In genomic region chr2:127664895-127665225, GRCh38 we compare ENCODE assay signal across 20 cellular contexts. TPM values are rescaled to one million over a fixed set of nuclear protein-coding genes. Genes with fewer than 3 reads are reported as not detected.
DNase-seq lines count a peak whose midpoint lies in the region; ATAC-seq and TF ChIP-seq lines count a peak whose summit lies in the region.
"Had no signal": no experiment of that assay in that cellular context is flagged by ENCODE, and none has a peak within 500 bp of the region (broad histone marks: within the 10 kb centered on the region; RNA-seq: fewer than 3 reads in every experiment).

No MANE protein-coding gene starts in this region.

- TF ChIP-seq POLR2A in esophagus squamous epithelium (IDR thresholded peaks at IDR 0.05) = no peak
- TF ChIP-seq POLR2A in transverse colon (IDR thresholded peaks at IDR 0.05) = no peak

- DNase-seq in heart right ventricle (no peak), left cardiac atrium (no peak), esophagus squamous epithelium (lab: John Stamatoyannopoulos, UW) (no peak), osteoblast (ENCODE audit: insufficient read length, low spot score, missing footprints) (peak; percentile 85), transverse colon (no peak), D341Med (ENCODE audit: low spot score) (no peak)
- DNase-seq: activated CD4-positive, alpha-beta T cell treated with anti-CD3 and anti-CD28 coated beads for 4 hours; activated T-cell treated with anti-CD3 and anti-CD28 coated beads for 4 hours; EL; HCEC 1CT; hypothalamus; NCI-H1436; NCI-H226; nucleus accumbens; stimulated activated naive CD8-positive, alpha-beta T cell treated with anti-CD3 and anti-CD28 coated beads, Interleukin-15, amount 100 ng/mL, for 72 hours had no signal

- 64 to 71% methylated on average over 6 of the region's 6 CpGs for WGBS in heart right ventricle, 2 donors
- WGBS in esophagus squamous epithelium, 2 donors = 59 to 71% methylated on average over 4 of the region's 6 CpGs
- WGBS in transverse colon (ENCODE audit: low coverage in 1 of 2), 2 donors = 90% methylated on average over 6 of the region's 6 CpGs; no CpG with 5 or more reads in 1 of the 2 donors

- H3K9me3 ChIP-seq in heart right ventricle (peaks cover 0 to 9% (median 0%) of the 10 kb centered on the region in 11 donors), esophagus squamous epithelium (no peaks in the 10 kb centered on the region), osteoblast (ENCODE audit: low read depth, low read length) (no peaks in the 10 kb centered on the region), transverse colon (no peaks in the 10 kb centered on the region)

- H3K79me2 ChIP-seq in osteoblast (ENCODE audit: insufficient read depth, low read length) = no peaks in the 10 kb centered on the region

- ATAC-seq in heart right ventricle (no peak), left cardiac atrium (no peak), GM19351 (IDR thresholded peaks at IDR 0.05; ENCODE audit: unreplicated experiment) (no peak), HG02981 (IDR thresholded peaks at IDR 0.05; ENCODE audit: unreplicated experiment) (no peak)
- ATAC-seq: CD8-positive, alpha-beta T cell; K562 had no signal

- in situ Hi-C loops in transverse colon (cut with MboI; ENCODE audit: low pct_ligation_motif_present in 1 of 4, low pct_unique_long_range_greater_than_20kb in 1 of 4, low sequenced_read_pairs in 3 of 4) = no loop called here

- TF ChIP-seq CTCF in heart right ventricle (IDR thresholded peaks at IDR 0.05) (no peak), esophagus squamous epithelium (IDR thresholded peaks at IDR 0.05) (no peak), osteoblast (IDR thresholded peaks at IDR 0.05; ENCODE audit: extremely low read depth, low read depth, low read length) (no peak), transverse colon (IDR thresholded peaks at IDR 0.05) (no peak)

- H3K36me3 ChIP-seq in heart right ventricle (peaks cover 0 to 15% (median 0%) of the 10 kb centered on the region in 9 donors), esophagus squamous epithelium (no peaks in the 10 kb centered on the region), osteoblast (ENCODE audit: insufficient read depth, low read length) (no peaks in the 10 kb centered on the region), transverse colon (no peaks in the 10 kb centered on the region)

- peaks cover 47 to 97% (median 86%) of the 10 kb centered on the region in 9 donors for H3K4me1 ChIP-seq in heart right ventricle
- H3K4me1 ChIP-seq in esophagus squamous epithelium = peaks cover 16 to 76% (median 38%) of the 10 kb centered on the region in 3 donors
- no peaks in the 10 kb centered on the region for H3K4me1 ChIP-seq in osteoblast (ENCODE audit: insufficient read depth, low read length)
- peaks cover 14 to 39% (median 26%) of the 10 kb centered on the region in 4 donors for H3K4me1 ChIP-seq in transverse colon

- no peak for TF ChIP-seq EP300 in transverse colon (IDR thresholded peaks at IDR 0.05; ENCODE audit: low read depth)

- peak overlapping the region; percentile 77 to 96 (median 88) for H3K27ac ChIP-seq in heart right ventricle
- H3K27ac ChIP-seq in esophagus squamous epithelium = peak overlapping the region; percentile 58 to 85 (median 69)
- H3K27ac ChIP-seq in osteoblast (ENCODE audit: low read depth, low read length) = no peak overlapping the region
- peak overlapping the region; percentile 54 to 84 (median 74) for H3K27ac ChIP-seq in transverse colon

- intact Hi-C loops in heart right ventricle (cut with DNase I) (no loop called here), left cardiac atrium (cut with DNase I) (no loop called here), esophagus squamous epithelium (cut with DNase I) (no loop called here), transverse colon (cut with DNase I; ENCODE audit: low total_unique reads) (loop anchor here (5.0 kb wide), 1 partner anchor 438 kb away; no protein-coding TSS in a partner anchor)

- H3K4me3 ChIP-seq in heart right ventricle (peak overlapping the region in 9 of 10 donors; percentile 28 to 55 (median 40)), esophagus squamous epithelium (peak overlapping the region in 3 of 4 donors; percentile 25 to 60 (median 40)), osteoblast (ENCODE audit: insufficient read depth, low read length) (no peak overlapping the region), transverse colon (peak overlapping the region in 2 of 4 donors; percentile 29 to 33)
- H3K4me3 ChIP-seq: K562 had no signal

- peaks cover 4% of the 10 kb centered on the region for H4K20me1 ChIP-seq in osteoblast (ENCODE audit: insufficient read depth, low read length)

- H2AFZ ChIP-seq in osteoblast (ENCODE audit: low read length) = no peak overlapping the region

- peaks cover 0 to 35% (median 0%) of the 10 kb centered on the region in 7 donors for H3K27me3 ChIP-seq in heart right ventricle
- peaks cover 0 to 23% (median 0%) of the 10 kb centered on the region in 4 donors for H3K27me3 ChIP-seq in esophagus squamous epithelium
- peaks cover 49% of the 10 kb centered on the region for H3K27me3 ChIP-seq in osteoblast (ENCODE audit: insufficient read depth, low read length)
- peaks cover 63% of the 10 kb centered on the region for H3K27me3 ChIP-seq in transverse colon

- H3K4me2 ChIP-seq in osteoblast (ENCODE audit: insufficient read depth, low read length) = no peak overlapping the region

RNA-seq across cellular contexts. Expression of gene LIMS2, which starts 10.5 kb away (rescaled TPM):
- 100 to 1,000 TPM; 150 to 285 (median 160) TPM for total RNA-seq in heart right ventricle
- 100 to 1,000 TPM; 148 to 687 TPM for polyA plus RNA-seq in heart right ventricle
- total RNA-seq in left cardiac atrium = 100 to 1,000 TPM; 157 to 204 TPM
- total RNA-seq in esophagus squamous epithelium = 10 to 100 TPM in 1 of 4 donors, 1 to 10 TPM in 3; 2.4 to 29.6 (median 5.9) TPM
- 11.2 and 14.8 TPM in 2 replicates for total RNA-seq in osteoblast
- total RNA-seq in transverse colon = 100 to 1,000 TPM in 2 of 4 donors, 10 to 100 TPM in 2; 34.5 to 198 (median 91.3) TPM

RNA-seq across cellular contexts. Expression of gene GPR17, which starts 18.9 kb away (rescaled TPM):
- under 1 TPM in 6 of 10 donors, not detected in 4; 0.22 to 0.59 (median 0.46) TPM for total RNA-seq in heart right ventricle
- 10 to 100 TPM in 1 of 2 donors, under 1 TPM in 1; 0.28 to 16.5 TPM for polyA plus RNA-seq in heart right ventricle
- under 1 TPM in 1 of 2 donors, not detected in 1; 0.24 TPM for total RNA-seq in left cardiac atrium
- not detected for total RNA-seq in esophagus squamous epithelium
- not detected in 2 replicates for total RNA-seq in osteoblast
- under 1 TPM in 1 of 4 donors, not detected in 3; 0.14 TPM for total RNA-seq in transverse colon
- total RNA-seq: CD8-positive, alpha-beta T cell; K562; lung microvascular endothelial cell had no signal
- polyA plus RNA-seq: K562 had no signal

RNA-seq across cellular contexts. Expression of gene SFT2D3, which starts 36.4 kb away (rescaled TPM):
- total RNA-seq in heart right ventricle (1 to 10 TPM; 2.2 to 4.0 (median 3.4) TPM), left cardiac atrium (1 to 10 TPM; 3.3 to 4.7 TPM), esophagus squamous epithelium (10 to 100 TPM in 1 of 4 donors, 1 to 10 TPM in 3; 3.3 to 10.5 (median 5.9) TPM), osteoblast (5.8 and 6.5 TPM in 2 replicates), transverse colon (10 to 100 TPM in 1 of 4 donors, 1 to 10 TPM in 3; 6.8 to 13.7 (median 8.3) TPM)
- 1 to 10 TPM; 2.8 to 5.6 TPM for polyA plus RNA-seq in heart right ventricle
